In genomic region chr11:64296830-64297721, GRCh38 we compare ENCODE assay signal across 14 cellular contexts. TPM values are rescaled to one million over a fixed set of nuclear protein-coding genes. Genes with fewer than 3 reads are reported as not detected.
DNase-seq lines count a peak whose midpoint lies in the region; ATAC-seq and TF ChIP-seq lines count a peak whose summit lies in the region.
"Had no signal": no experiment of that assay in that cellular context is flagged by ENCODE, and none has a peak within 500 bp of the region (broad histone marks: within the 10 kb centered on the region; RNA-seq: fewer than 3 reads in every experiment).

No MANE protein-coding gene starts in this region.

- H3K14ac ChIP-seq in IMR-90 (replicated peaks; ENCODE audit: low read depth, low read length) = no peak overlapping the region

- BruUV-seq in IMR-90 (replicated peaks; lab: Mats Ljungman, UMichigan) = no TSS peak

- no peak overlapping the region for H2AK5ac ChIP-seq in IMR-90 (ENCODE audit: low read depth, low read length)

- no peak for DNase-seq in CD4-positive, alpha-beta T cell
- no peak for DNase-seq in IMR-90
- DNase-seq in glutamatergic neuron = no peak
- DNase-seq in osteoblast (ENCODE audit: insufficient read length, low spot score, missing footprints) = peak; percentile 44
- DNase-seq in activated T-cell treated with anti-CD3 and anti-CD28 coated beads for 4 hours = no peak
- no peak for DNase-seq in GOT3 (lab: John Stamatoyannopoulos, UW)
- DNase-seq: BE2C, MV-4-11, NCI-H1417 treated with DMSO at 0.1 percent for 48 hours, NCI-H524 had no signal

- no peak overlapping the region for H3K27ac ChIP-seq in CD4-positive, alpha-beta T cell (ENCODE audit: low read depth, low read length)
- no peak overlapping the region for H3K27ac ChIP-seq in IMR-90 (ENCODE audit: insufficient read depth, low read length)
- H3K27ac ChIP-seq in osteoblast (ENCODE audit: low read depth, low read length) = no peak overlapping the region
- H3K27ac ChIP-seq: GM23248, SJSA1 had no signal

- H3K4me2 ChIP-seq in IMR-90 (ENCODE audit: low read depth, low read length) = no peak overlapping the region
- H3K4me2 ChIP-seq in osteoblast (ENCODE audit: insufficient read depth, low read length) = no peak overlapping the region

- H2BK120ac ChIP-seq in IMR-90 (ENCODE audit: low read depth, low read length) = no peak overlapping the region

- TF ChIP-seq CTCF in CD4-positive, alpha-beta T cell (IDR thresholded peaks at IDR 0.05) = no peak
- TF ChIP-seq CTCF in IMR-90 (conservative IDR thresholded peaks at IDR 0.05; ENCODE audit: low read depth, low read length) = no peak
- no peak for TF ChIP-seq CTCF in glutamatergic neuron (IDR thresholded peaks at IDR 0.05; ENCODE audit: partially characterized antibody, unreplicated experiment)
- no peak for TF ChIP-seq CTCF in osteoblast (IDR thresholded peaks at IDR 0.05; ENCODE audit: extremely low read depth, low read depth, low read length)

- no peaks in the 10 kb centered on the region for H3K9me3 ChIP-seq in CD4-positive, alpha-beta T cell (ENCODE audit: control insufficient read depth, low read length)
- H3K9me3 ChIP-seq in IMR-90 (ENCODE audit: control insufficient read depth, insufficient read depth, low read length) (no peaks in the 10 kb centered on the region), osteoblast (ENCODE audit: low read depth, low read length) (no peaks in the 10 kb centered on the region)
- H3K9me3 ChIP-seq: BE2C, SJSA1 had no signal

- H3K79me2 ChIP-seq in osteoblast (ENCODE audit: insufficient read depth, low read length) = no peaks in the 10 kb centered on the region

- no peak for ATAC-seq in CD4-positive, alpha-beta T cell (ENCODE audit: poor library complexity)
- ATAC-seq in IMR-90 (ENCODE audit: low read depth) = no peak
- no peak for ATAC-seq in HG02571 (IDR thresholded peaks at IDR 0.05; ENCODE audit: unreplicated experiment)

- H3K79me1 ChIP-seq in IMR-90 (ENCODE audit: low read depth in 1 of 2, low read length in 2 of 2) = no peaks in the 10 kb centered on the region

- no peak overlapping the region for H4K5ac ChIP-seq in IMR-90 (ENCODE audit: low read depth, low read length)

- no peak overlapping the region for H2BK5ac ChIP-seq in IMR-90 (ENCODE audit: low read depth, low read length, poor library complexity, severe bottlenecking)

- no peak overlapping the region for H2BK20ac ChIP-seq in IMR-90 (ENCODE audit: low read depth, low read length)

- in situ Hi-C loops in IMR-90 (cut with MboI; ENCODE audit: low sequenced_read_pairs) = no loop called here

- no peaks in the 10 kb centered on the region for H3K9me1 ChIP-seq in IMR-90 (ENCODE audit: insufficient read depth, low read length)

- peaks cover 92% of the 10 kb centered on the region for H3K27me3 Mint-ChIP-seq in CD4-positive, alpha-beta T cell
- H3K27me3 Mint-ChIP-seq in glutamatergic neuron (ENCODE audit: unreplicated experiment) = peaks cover 49% of the 10 kb centered on the region

- no peaks in the 10 kb centered on the region for H3K36me3 Mint-ChIP-seq in CD4-positive, alpha-beta T cell (ENCODE audit: low read depth)
- no peaks in the 10 kb centered on the region for H3K36me3 Mint-ChIP-seq in glutamatergic neuron (ENCODE audit: unreplicated experiment)

- H3K27ac Mint-ChIP-seq in CD4-positive, alpha-beta T cell = no peak overlapping the region
- no peak overlapping the region for H3K27ac Mint-ChIP-seq in glutamatergic neuron (ENCODE audit: unreplicated experiment)

- peaks cover 4% of the 10 kb centered on the region; the same call in 1 of the 2 replicates for H4K20me1 ChIP-seq in IMR-90 (ENCODE audit: insufficient read depth, low read length)
- no peaks in the 10 kb centered on the region for H4K20me1 ChIP-seq in osteoblast (ENCODE audit: insufficient read depth, low read length)

- no peak overlapping the region for H2BK15ac ChIP-seq in IMR-90 (ENCODE audit: low read depth, low read length)

- no peak overlapping the region for H2AK9ac ChIP-seq in IMR-90 (replicated peaks; ENCODE audit: low read depth, low read length, poor library complexity)

- H3K18ac ChIP-seq in IMR-90 (ENCODE audit: low read depth, low read length) = no peak overlapping the region

- peak overlapping the region; percentile 0 for H3K4me3 Mint-ChIP-seq in CD4-positive, alpha-beta T cell
- peak overlapping the region; percentile 2 for H3K4me3 Mint-ChIP-seq in glutamatergic neuron (ENCODE audit: unreplicated experiment)

- TF ChIP-seq RAD21 in IMR-90 (IDR thresholded peaks at IDR 0.05; ENCODE audit: low read length) = no peak

- H2AFZ ChIP-seq in IMR-90 (replicated peaks; ENCODE audit: low read length, poor library complexity) (peak overlapping the region; percentile 29), osteoblast (ENCODE audit: low read length) (no peak overlapping the region)
- H2AFZ ChIP-seq: GM23248 had no signal

- peaks cover 23% of the 10 kb centered on the region for H3K4me1 Mint-ChIP-seq in CD4-positive, alpha-beta T cell (ENCODE audit: low read depth)
- peaks cover 2% of the 10 kb centered on the region for H3K4me1 Mint-ChIP-seq in glutamatergic neuron (ENCODE audit: low read depth, unreplicated experiment)

- no peak overlapping the region for H3K9ac ChIP-seq in IMR-90 (ENCODE audit: low read depth, low read length)
- H3K9ac ChIP-seq: GM23248 had no signal

- dilution Hi-C loops in IMR-90 (cut with HindIII; ENCODE audit: low sequenced_read_pairs, unreplicated experiment) = no loop called here

- 4% methylated on average over 18 of the region's 34 CpGs; no CpG with 5 or more reads in 1 of the 2 experiments for WGBS in IMR-90 (ENCODE audit: extremely low coverage in 2 of 2, insufficient read length in 1 of 2), 2 experiments

- no peaks in the 10 kb centered on the region for H3K36me3 ChIP-seq in IMR-90 (ENCODE audit: control insufficient read depth, insufficient read depth, low read length)
- no peaks in the 10 kb centered on the region for H3K36me3 ChIP-seq in osteoblast (ENCODE audit: insufficient read depth, low read length)
- H3K36me3 ChIP-seq: BE2C, SJSA1 had no signal

- intact Hi-C loops in CD4-positive, alpha-beta T cell (cut with DNase I, micrococcal nuclease) = no loop called here
- intact Hi-C loops in IMR-90 (cut with micrococcal nuclease) = no loop called here

- POLR2A ChIA-PET in CD4-positive, alpha-beta T cell (lab: Charles Lee) = interaction anchor here (0.6 kb wide), 1 partner anchor 91 kb away, joined by 3 read pairs; no protein-coding TSS in a partner anchor
- POLR2A ChIA-PET in IMR-90 (lab: Charles Lee; ENCODE audit: unreplicated experiment) = no interaction called here

- H3K4ac ChIP-seq in IMR-90 (ENCODE audit: low read depth, low read length) = no peak overlapping the region

- H3K27me3 ChIP-seq in CD4-positive, alpha-beta T cell (ENCODE audit: control insufficient read depth, insufficient read depth, low read length) = peaks cover 96% of the 10 kb centered on the region
- H3K27me3 ChIP-seq in IMR-90 (ENCODE audit: control insufficient read depth, insufficient read depth, low read length) (peaks cover 86% of the 10 kb centered on the region), osteoblast (ENCODE audit: insufficient read depth, low read length) (peaks cover 87% of the 10 kb centered on the region)

- peaks cover 5% of the 10 kb centered on the region for H3K4me1 ChIP-seq in IMR-90 (ENCODE audit: control insufficient read depth, insufficient read depth, low read length)
- H3K4me1 ChIP-seq in osteoblast (ENCODE audit: insufficient read depth, low read length) = peaks cover 6% of the 10 kb centered on the region
- H3K4me1 ChIP-seq: BE2C had no signal

- no peak for TF ChIP-seq POLR2A in IMR-90 (IDR thresholded peaks at IDR 0.05; ENCODE audit: low read depth, low read length)

- H4K8ac ChIP-seq in IMR-90 (ENCODE audit: low read depth in 2 of 2, low read length in 2 of 2) = no peak overlapping the region

- H3K23ac ChIP-seq in IMR-90 (ENCODE audit: low read depth, low read length) = no peak overlapping the region

- H3K4me3 ChIP-seq in IMR-90 (ENCODE audit: insufficient read depth, low read depth, low read length) (no peak overlapping the region), osteoblast (ENCODE audit: insufficient read depth, low read length) (no peak overlapping the region)
- H3K4me3 ChIP-seq: GM23248, SJSA1 had no signal

- no peak overlapping the region for H4K91ac ChIP-seq in IMR-90 (ENCODE audit: insufficient read depth, low read depth, low read length)

- H3K56ac ChIP-seq in IMR-90 (ENCODE audit: extremely low read depth, insufficient read depth, low read length) = no peak overlapping the region

- H3K9me3 Mint-ChIP-seq in CD4-positive, alpha-beta T cell = no peaks in the 10 kb centered on the region
- H3K9me3 Mint-ChIP-seq in glutamatergic neuron (ENCODE audit: unreplicated experiment) = peaks cover 10% of the 10 kb centered on the region

- CTCF ChIA-PET in CD4-positive, alpha-beta T cell (lab: Charles Lee) = interaction anchor here (1.3 to 1.4 kb wide), 2 partner anchors 26 to 93 kb away, joined by 3 to 5 read pairs; no protein-coding TSS in a partner anchor
- CTCF ChIA-PET in IMR-90 (lab: Yijun Ruan, JAX) = no interaction called here

RNA-seq across cellular contexts. Expression of gene CATSPERZ, which starts 3.1 kb away (rescaled TPM):
- not detected for total RNA-seq in CD4-positive, alpha-beta T cell
- not detected in 2 replicates for total RNA-seq in IMR-90 (2012; rRNA removed)
- not detected in 2 replicates for polyA plus RNA-seq in IMR-90 (2012; rRNA removed)
- 0.40 TPM in 1 of 2 replicates, not detected in the other for polyA plus RNA-seq in IMR-90 (2012; cell fraction: cytosol; rRNA removed)
- polyA plus RNA-seq in IMR-90 (2012; cell fraction: nucleus; rRNA removed; ENCODE audit: low replicate concordance) = 0.34 TPM in 1 of 2 replicates, not detected in the other
- not detected for total RNA-seq in glutamatergic neuron (ENCODE audit: unreplicated experiment)
- 0.29 TPM in 1 of 2 replicates, not detected in the other for total RNA-seq in osteoblast
- total RNA-seq: GM23248, SJSA1 had no signal
- polyA plus RNA-seq: GM23248 had no signal

RNA-seq across cellular contexts. Expression of gene KCNK4, which starts 6.0 kb away (rescaled TPM):
- total RNA-seq in CD4-positive, alpha-beta T cell = under 1 TPM in 1 of 2 experiments, not detected in 1; 0.14 TPM
- total RNA-seq in IMR-90 (2012; rRNA removed) = not detected in 2 replicates
- polyA plus RNA-seq in IMR-90 (2012; rRNA removed) = not detected in 2 replicates
- polyA plus RNA-seq in IMR-90 (2012; cell fraction: cytosol; rRNA removed) = 0.05 TPM in 1 of 2 replicates, not detected in the other
- polyA plus RNA-seq in IMR-90 (2012; cell fraction: nucleus; rRNA removed; ENCODE audit: low replicate concordance) = 0.22 and 0.38 TPM in 2 replicates
- 0.47 TPM for total RNA-seq in glutamatergic neuron (ENCODE audit: unreplicated experiment)
- 0.29 and 0.36 TPM in 2 replicates for total RNA-seq in osteoblast
- total RNA-seq: GM23248, RPMI7951, SJSA1 had no signal

RNA-seq across cellular contexts. Expression of gene ESRRA, which starts 8.2 kb away (rescaled TPM):
- 10 to 100 TPM; 10.9 to 12.0 TPM for total RNA-seq in CD4-positive, alpha-beta T cell
- 10.2 and 10.3 TPM in 2 replicates for total RNA-seq in IMR-90 (2012; rRNA removed)
- 15.0 and 15.8 TPM in 2 replicates for polyA plus RNA-seq in IMR-90 (2012; rRNA removed)
- polyA plus RNA-seq in IMR-90 (2012; cell fraction: cytosol; rRNA removed) = 18.8 and 20.4 TPM in 2 replicates
- 16.3 and 44.0 TPM in 2 replicates for polyA plus RNA-seq in IMR-90 (2012; cell fraction: nucleus; rRNA removed; ENCODE audit: low replicate concordance)
- 69.9 TPM for total RNA-seq in glutamatergic neuron (ENCODE audit: unreplicated experiment)
- 24.5 and 28.6 TPM in 2 replicates for total RNA-seq in osteoblast

RNA-seq across cellular contexts. Expression of gene GPR137, which starts 11.4 kb away (rescaled TPM):
- total RNA-seq in CD4-positive, alpha-beta T cell = 10 to 100 TPM; 13.8 to 16.6 TPM
- total RNA-seq in IMR-90 (2012; rRNA removed) (2.8 and 3.6 TPM in 2 replicates), glutamatergic neuron (ENCODE audit: unreplicated experiment) (52.5 TPM), osteoblast (13.3 and 18.5 TPM in 2 replicates)
- polyA plus RNA-seq in IMR-90 (2012; rRNA removed) = 26.0 and 31.8 TPM in 2 replicates
- 21.0 and 34.1 TPM in 2 replicates for polyA plus RNA-seq in IMR-90 (2012; cell fraction: cytosol; rRNA removed)
- polyA plus RNA-seq in IMR-90 (2012; cell fraction: nucleus; rRNA removed; ENCODE audit: low replicate concordance) = 40.1 and 102 TPM in 2 replicates

RNA-seq across cellular contexts. Expression of gene BAD, which starts 12.6 kb away (rescaled TPM):
- total RNA-seq in CD4-positive, alpha-beta T cell = 10 to 100 TPM; 22.5 to 23.0 TPM
- total RNA-seq in IMR-90 (2012; rRNA removed) (27.5 and 30.3 TPM in 2 replicates), glutamatergic neuron (ENCODE audit: unreplicated experiment) (47.0 TPM), osteoblast (70.9 and 71.3 TPM in 2 replicates)
- polyA plus RNA-seq in IMR-90 (2012; rRNA removed) = 68.0 and 88.6 TPM in 2 replicates
- 47.7 and 81.8 TPM in 2 replicates for polyA plus RNA-seq in IMR-90 (2012; cell fraction: cytosol; rRNA removed)
- polyA plus RNA-seq in IMR-90 (2012; cell fraction: nucleus; rRNA removed; ENCODE audit: low replicate concordance) = 24.4 and 39.1 TPM in 2 replicates
